8 cellular contexts compared by ENCODE assay signal in genomic region chrX:19121898-19122640, GRCh38. TPM values are rescaled to one million over a fixed set of nuclear protein-coding genes. Genes with fewer than 3 reads are reported as not detected.
DNase-seq lines count a peak whose midpoint lies in the region; ATAC-seq and TF ChIP-seq lines count a peak whose summit lies in the region.

ADGRG2 (minus strand) TSS chrX:19122468; CDS start chrX:19068834, 53,634 bp downstream.

- TF ChIP-seq CTCF in BE2C (IDR thresholded peaks at IDR 0.05; ENCODE audit: low read depth, low read length) (no peak), fibroblast of lung (conservative IDR thresholded peaks at IDR 0.05 in 1 of 2, IDR thresholded peaks at IDR 0.05 in 1 of 2; ENCODE audit: low read depth in 1 of 2, low read length in 2 of 2) (no peak), neural progenitor cell (IDR thresholded peaks at IDR 0.05) (peak; percentile 14)

- H3K9ac ChIP-seq in fibroblast of lung (ENCODE audit: insufficient read depth, low read length): no peak within 1 kb of the TSS
- no peak within 1 kb of the TSS for H3K9ac ChIP-seq in neural progenitor cell

- no peaks in the 10 kb centered on the region for H3F3A ChIP-seq in neural progenitor cell (ENCODE audit: low read depth)

- no peaks in the 10 kb centered on the region for H3K36me3 ChIP-seq in BE2C
- no peaks in the 10 kb centered on the region for H3K36me3 ChIP-seq in fibroblast of lung (ENCODE audit: control insufficient read depth, insufficient read depth, low read length)
- no peaks in the 10 kb centered on the region for H3K36me3 ChIP-seq in neural progenitor cell

- H3K27ac ChIP-seq in fibroblast of lung (ENCODE audit: insufficient read depth, low read length): no peak within 1 kb of the TSS
- no peak within 1 kb of the TSS for H3K27ac ChIP-seq in neural progenitor cell

- H3K9me3 ChIP-seq in BE2C: no peaks in the 10 kb centered on the region
- no peaks in the 10 kb centered on the region for H3K9me3 ChIP-seq in fibroblast of lung (ENCODE audit: control insufficient read depth, insufficient read depth, low read depth, low read length)
- no peaks in the 10 kb centered on the region for H3K9me3 ChIP-seq in neural progenitor cell (ENCODE audit: low read depth)

- H3K27me3 Mint-ChIP-seq in neural progenitor cell (ENCODE audit: insufficient read depth, low read depth): peaks cover 37% of the 10 kb centered on the region

- H3K4me1 ChIP-seq in BE2C: no peaks in the 10 kb centered on the region
- no peaks in the 10 kb centered on the region for H3K4me1 ChIP-seq in fibroblast of lung (ENCODE audit: control insufficient read depth, extremely low read depth, insufficient read depth, low read length)
- H3K4me1 ChIP-seq in neural progenitor cell: no peaks in the 10 kb centered on the region

- H3K4me2 ChIP-seq in fibroblast of lung (ENCODE audit: extremely low read depth, insufficient read depth, low read length) (no peak within 1 kb of the TSS), neural progenitor cell (peak within 1 kb of the TSS; percentile 73)

- peaks cover 24% of the 10 kb centered on the region for H3K27me3 ChIP-seq in BE2C
- peaks cover 10% of the 10 kb centered on the region for H3K27me3 ChIP-seq in fibroblast of lung (ENCODE audit: control insufficient read depth, insufficient read depth, low read length)
- H3K27me3 ChIP-seq in neural progenitor cell: peaks cover 65% of the 10 kb centered on the region

- H3K9me3 Mint-ChIP-seq in neural progenitor cell: peaks cover 5% of the 10 kb centered on the region

- H3K27ac Mint-ChIP-seq in neural progenitor cell: no peak within 1 kb of the TSS

- no peaks in the 10 kb centered on the region for H3K36me3 Mint-ChIP-seq in neural progenitor cell

- DNase-seq in BE2C: peak; percentile 42
- peak; percentile 11 for DNase-seq in M059J (ENCODE audit: low read depth)
- DNase-seq in fibroblast of lung (ENCODE audit: low read depth in 2 of 2): peak; percentile 21 to 24
- DNase-seq in neural progenitor cell (ENCODE audit: low spot score): peak; percentile 68
- no peak for DNase-seq in ureter (ENCODE audit: low spot score)
- DNase-seq in DMS153 (lab: John Stamatoyannopoulos, UW): no peak

- H3K4me3 ChIP-seq in BE2C (ENCODE audit: low read depth, low read length) (peak within 1 kb of the TSS; percentile 58), fibroblast of lung (replicated peaks in 1 of 4; ENCODE audit: control extremely low read depth in 1 of 4, insufficient read depth in 1 of 4, low read depth in 3 of 4, low read length in 4 of 4) (peak within 1 kb of the TSS in 1 of 4 experiments; percentile 28), neural progenitor cell (peak within 1 kb of the TSS; percentile 54)

- H2AFZ ChIP-seq in fibroblast of lung (ENCODE audit: low read length): no peak within 1 kb of the TSS
- peak within 1 kb of the TSS; percentile 79 for H2AFZ ChIP-seq in neural progenitor cell (replicated peaks)

- peaks cover 2% of the 10 kb centered on the region for H3K4me1 Mint-ChIP-seq in neural progenitor cell

- no peaks in the 10 kb centered on the region for H3K79me2 ChIP-seq in fibroblast of lung (ENCODE audit: control insufficient read depth, insufficient read depth, low read length)
- H3K79me2 ChIP-seq in neural progenitor cell (ENCODE audit: low read depth): no peaks in the 10 kb centered on the region

- ATAC-seq in HG03159 (IDR thresholded peaks at IDR 0.05; ENCODE audit: unreplicated experiment) (no peak), HG03039 (IDR thresholded peaks at IDR 0.05; ENCODE audit: unreplicated experiment) (no peak)

- H4K20me1 ChIP-seq in fibroblast of lung (ENCODE audit: control insufficient read depth, extremely low read depth, insufficient read depth, low read length) (no peaks in the 10 kb centered on the region), neural progenitor cell (ENCODE audit: low read depth) (no peaks in the 10 kb centered on the region)

- peak within 1 kb of the TSS; percentile 83 for H3K4me3 Mint-ChIP-seq in neural progenitor cell

RNA-seq across cellular contexts. Expression of gene ADGRG2, which starts in this region (rescaled TPM):
- 1.2 TPM for polyA plus RNA-seq in BE2C (2012; ENCODE audit: insufficient read depth, insufficient read length, low read depth)
- not detected in 2 replicates for total RNA-seq in M059J (2014; rRNA removed; shearing (Covaris generic))
- total RNA-seq in fibroblast of lung: under 0.01 TPM in 2 replicates
- polyA plus RNA-seq in fibroblast of lung: 0.03 and 0.05 TPM in 2 replicates
- 0.07 TPM in 2 replicates for polyA plus RNA-seq in fibroblast of lung (2012)
- polyA minus RNA-seq in fibroblast of lung (ENCODE audit: low replicate concordance): not detected in 2 replicates
- total RNA-seq in neural progenitor cell (ENCODE audit: low replicate concordance): 0.43 and 0.80 TPM in 2 replicates
- 1.9 TPM for total RNA-seq in ureter

Comparison
In these comparisons a context has a peak if more than half of its experiments do, and no peak if none do; other contexts are left out.
1. Peak in DNase-seq in M059J; RNA of the gene not detected or under 1 TPM.
2. Peak in DNase-seq in fibroblast of lung; RNA of the gene not detected or under 1 TPM.
3. Peak in DNase-seq, H3K4me3 ChIP-seq and H3K4me2 ChIP-seq in neural progenitor cell; RNA of the gene not detected or under 1 TPM.